12 cellular contexts compared by ENCODE assay signal in the genomic region with DNA sequence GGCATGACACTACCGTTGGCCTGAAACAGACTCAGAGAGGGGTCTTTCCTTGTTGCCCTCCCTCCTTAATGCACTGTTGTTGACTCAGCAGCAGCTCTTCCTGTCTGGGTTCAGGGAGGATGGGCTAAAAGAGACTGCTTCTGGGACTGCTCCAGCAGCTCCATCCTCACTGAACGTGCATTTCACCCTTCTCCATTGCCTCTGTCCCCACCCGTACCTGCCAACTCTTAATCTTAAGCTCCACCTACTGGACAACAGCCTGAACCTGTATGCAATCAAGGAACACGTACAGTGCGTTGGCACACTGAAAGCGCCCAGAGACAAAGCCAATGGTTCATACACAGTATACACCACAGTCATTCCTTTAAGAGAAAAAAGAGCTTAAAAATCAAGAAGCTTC.
DNase-seq lines count a peak whose midpoint lies in the region; ATAC-seq and TF ChIP-seq lines count a peak whose summit lies in the region.
"Had no signal": no experiment of that assay in that cellular context is flagged by ENCODE, and none has a peak within 500 bp of the region (broad histone marks: within the 10 kb centered on the region; RNA-seq: fewer than 3 reads in every experiment).

No MANE protein-coding gene starts in this region.

- POLR2A ChIA-PET in WTC11 (lab: Charles Lee), result no interaction called here

- DNase-seq in DMS53 (lab: John Stamatoyannopoulos, UW) (peak; percentile 59), DMS53 treated with DMSO at 0.1 percent for 48 hours (lab: John Stamatoyannopoulos, UW; ENCODE audit: unreplicated experiment) (no peak), NCI-H187 treated with DMSO at 0.1 percent for 48 hours (lab: John Stamatoyannopoulos, UW) (peak; percentile 2), WTC11 (ENCODE audit: low spot score) (no peak), anterior cingulate cortex (lab: John Stamatoyannopoulos, UW) (no peak), AML-193 (lab: John Stamatoyannopoulos, UW) (no peak)
- DNase-seq: stimulated activated naive CD8-positive, alpha-beta T cell treated with anti-CD3 and anti-CD28 coated beads, Interleukin-15, Interleukin-2, amounts not matched to agents 100 U/mL and 50 U/mL, for 24 hours; T-helper 2 cell had no signal

- no peak overlapping the region for H3K27ac ChIP-seq in neural cell (ENCODE audit: low read length)
- H3K27ac ChIP-seq: cardiac muscle cell, KMS-11 had no signal

- peaks cover 19% of the 10 kb centered on the region for H3K4me1 Mint-ChIP-seq in WTC11

- H3K4me3 ChIP-seq in neural cell (ENCODE audit: low read length), result no peak overlapping the region
- H3K4me3 ChIP-seq: cardiac muscle cell had no signal

- CTCF ChIA-PET in WTC11 (lab: Charles Lee), result interaction anchor here (0.6 to 3.4 kb wide), 23 partner anchors 9 to 559 kb away, joined by 3 to 28 read pairs (median 4); no protein-coding TSS in a partner anchor

- no peak overlapping the region for H3K4me3 Mint-ChIP-seq in WTC11

- H3K9me3 Mint-ChIP-seq in WTC11, result peaks cover 20% of the 10 kb centered on the region

- no peak for TF ChIP-seq CTCF in WTC11 (IDR thresholded peaks at IDR 0.05)
- TF ChIP-seq CTCF in neural cell (IDR thresholded peaks at IDR 0.05; ENCODE audit: poor library complexity, severe bottlenecking), result peak; percentile 69

- H3K36me3 Mint-ChIP-seq in WTC11, result no peaks in the 10 kb centered on the region; the same call in 1 of the 2 replicates

- TF ChIP-seq EP300 in neural cell (conservative IDR thresholded peaks at IDR 0.05; ENCODE audit: poor library complexity, severe bottlenecking), result no peak

- H3K36me3 ChIP-seq in neural cell (ENCODE audit: insufficient read depth, low read length), result no peaks in the 10 kb centered on the region
- H3K36me3 ChIP-seq: cardiac muscle cell had no signal

- H3K4me2 ChIP-seq in neural cell (ENCODE audit: low read length), result no peak overlapping the region
- H3K4me2 ChIP-seq: KMS-11 had no signal

- H3K27me3 Mint-ChIP-seq in WTC11 (ENCODE audit: low read depth), result no peaks in the 10 kb centered on the region; the same call in 1 of the 2 replicates

- no peak overlapping the region; the same call in 1 of the 2 replicates for H3K27ac Mint-ChIP-seq in WTC11

- ATAC-seq in WTC11, result peak; percentile 90
- no peak for ATAC-seq in GM21786 (IDR thresholded peaks at IDR 0.05; ENCODE audit: unreplicated experiment)
- ATAC-seq: stimulated activated naive CD8-positive, alpha-beta T cell treated with anti-CD3 and anti-CD28 coated beads, Interleukin-15, Interleukin-2, amounts not matched to agents 100 U/mL and 50 U/mL, for 24 hours had no signal

- no peaks in the 10 kb centered on the region for H3K79me2 ChIP-seq in neural cell (replicated peaks; ENCODE audit: insufficient read depth, low read length)

- no peak overlapping the region for H3K9ac ChIP-seq in neural cell (ENCODE audit: low read length)
- H3K9ac ChIP-seq: KMS-11 had no signal

- TF ChIP-seq RAD21 in neural cell (conservative IDR thresholded peaks at IDR 0.05), result peak; percentile 77

- H3K27me3 ChIP-seq in neural cell (ENCODE audit: insufficient read depth, low read depth, low read length), result no peaks in the 10 kb centered on the region
- H3K27me3 ChIP-seq: cardiac muscle cell had no signal

- no peaks in the 10 kb centered on the region for H4K20me1 ChIP-seq in neural cell (ENCODE audit: insufficient read depth)

- no peak overlapping the region for H2AFZ ChIP-seq in neural cell (ENCODE audit: low read depth, low read length)

- no peaks in the 10 kb centered on the region for H3F3A ChIP-seq in neural cell (ENCODE audit: insufficient read depth, low read length, poor library complexity, severe bottlenecking)

- no peaks in the 10 kb centered on the region for H3K9me3 ChIP-seq in neural cell (ENCODE audit: low read length)

- H3K9me2 ChIP-seq in neural cell (ENCODE audit: insufficient read depth, low read length), result no peaks in the 10 kb centered on the region

TF ChIP-seq in WTC11, 78 proteins besides CTCF, POLR2A, EP300 and RAD21 (continues in another document):
- TF ChIP-seq TP53 (CRISPR knock-in tag; IDR thresholded peaks at IDR 0.05) (no peak), ZNF671 (CRISPR knock-in tag; IDR thresholded peaks at IDR 0.05) (no peak)
- TF ChIP-seq, protein P1, sequence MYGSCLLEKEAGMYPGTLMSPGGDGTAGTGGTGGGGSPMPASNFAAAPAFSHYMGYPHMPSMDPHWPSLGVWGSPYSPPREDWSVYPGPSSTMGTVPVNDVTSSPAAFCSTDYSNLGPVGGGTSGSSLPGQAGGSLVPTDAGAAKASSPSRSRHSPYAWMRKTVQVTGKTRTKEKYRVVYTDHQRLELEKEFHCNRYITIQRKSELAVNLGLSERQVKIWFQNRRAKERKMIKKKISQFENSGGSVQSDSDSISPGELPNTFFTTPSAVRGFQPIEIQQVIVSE (CRISPR knock-in tag; IDR thresholded peaks at IDR 0.05; ENCODE audit: borderline replicate concordance), result no peak
- TF ChIP-seq, protein P2, sequence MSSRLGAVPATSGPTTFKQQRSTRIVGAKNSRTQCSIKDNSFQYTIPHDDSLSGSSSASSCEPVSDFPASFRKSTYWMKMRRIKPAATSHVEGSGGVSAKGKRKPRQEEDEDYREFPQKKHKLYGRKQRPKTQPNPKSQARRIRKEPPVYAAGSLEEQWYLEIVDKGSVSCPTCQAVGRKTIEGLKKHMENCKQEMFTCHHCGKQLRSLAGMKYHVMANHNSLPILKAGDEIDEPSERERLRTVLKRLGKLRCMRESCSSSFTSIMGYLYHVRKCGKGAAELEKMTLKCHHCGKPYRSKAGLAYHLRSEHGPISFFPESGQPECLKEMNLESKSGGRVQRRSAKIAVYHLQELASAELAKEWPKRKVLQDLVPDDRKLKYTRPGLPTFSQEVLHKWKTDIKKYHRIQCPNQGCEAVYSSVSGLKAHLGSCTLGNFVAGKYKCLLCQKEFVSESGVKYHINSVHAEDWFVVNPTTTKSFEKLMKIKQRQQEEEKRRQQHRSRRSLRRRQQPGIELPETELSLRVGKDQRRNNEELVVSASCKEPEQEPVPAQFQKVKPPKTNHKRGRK (CRISPR knock-in tag; IDR thresholded peaks at IDR 0.05; ENCODE audit: borderline replicate concordance), result no peak
- TF ChIP-seq, protein P3, sequence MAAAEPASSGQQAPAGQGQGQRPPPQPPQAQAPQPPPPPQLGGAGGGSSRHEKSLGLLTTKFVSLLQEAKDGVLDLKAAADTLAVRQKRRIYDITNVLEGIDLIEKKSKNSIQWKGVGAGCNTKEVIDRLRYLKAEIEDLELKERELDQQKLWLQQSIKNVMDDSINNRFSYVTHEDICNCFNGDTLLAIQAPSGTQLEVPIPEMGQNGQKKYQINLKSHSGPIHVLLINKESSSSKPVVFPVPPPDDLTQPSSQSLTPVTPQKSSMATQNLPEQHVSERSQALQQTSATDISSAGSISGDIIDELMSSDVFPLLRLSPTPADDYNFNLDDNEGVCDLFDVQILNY (CRISPR knock-in tag; IDR thresholded peaks at IDR 0.05), result no peak
- TF ChIP-seq, protein P4, sequence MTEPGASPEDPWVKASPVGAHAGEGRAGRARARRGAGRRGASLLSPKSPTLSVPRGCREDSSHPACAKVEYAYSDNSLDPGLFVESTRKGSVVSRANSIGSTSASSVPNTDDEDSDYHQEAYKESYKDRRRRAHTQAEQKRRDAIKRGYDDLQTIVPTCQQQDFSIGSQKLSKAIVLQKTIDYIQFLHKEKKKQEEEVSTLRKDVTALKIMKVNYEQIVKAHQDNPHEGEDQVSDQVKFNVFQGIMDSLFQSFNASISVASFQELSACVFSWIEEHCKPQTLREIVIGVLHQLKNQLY (CRISPR knock-in tag; IDR thresholded peaks at IDR 0.05), result no peak

TF ChIP-seq in neural cell, 6 proteins besides CTCF, POLR2A, EP300 and RAD21:
- TF ChIP-seq EZH2 (IDR thresholded peaks at IDR 0.05; ENCODE audit: borderline replicate concordance, insufficient read depth, low read length, poor library complexity, severe bottlenecking) (no peak), POLR2AphosphoS5 (IDR thresholded peaks at IDR 0.05) (no peak), SMC3 (conservative IDR thresholded peaks at IDR 0.05; ENCODE audit: poor library complexity) (peak; percentile 71), MXI1 (conservative IDR thresholded peaks at IDR 0.05; ENCODE audit: poor library complexity, severe bottlenecking) (no peak)
- TF ChIP-seq, protein P5, sequence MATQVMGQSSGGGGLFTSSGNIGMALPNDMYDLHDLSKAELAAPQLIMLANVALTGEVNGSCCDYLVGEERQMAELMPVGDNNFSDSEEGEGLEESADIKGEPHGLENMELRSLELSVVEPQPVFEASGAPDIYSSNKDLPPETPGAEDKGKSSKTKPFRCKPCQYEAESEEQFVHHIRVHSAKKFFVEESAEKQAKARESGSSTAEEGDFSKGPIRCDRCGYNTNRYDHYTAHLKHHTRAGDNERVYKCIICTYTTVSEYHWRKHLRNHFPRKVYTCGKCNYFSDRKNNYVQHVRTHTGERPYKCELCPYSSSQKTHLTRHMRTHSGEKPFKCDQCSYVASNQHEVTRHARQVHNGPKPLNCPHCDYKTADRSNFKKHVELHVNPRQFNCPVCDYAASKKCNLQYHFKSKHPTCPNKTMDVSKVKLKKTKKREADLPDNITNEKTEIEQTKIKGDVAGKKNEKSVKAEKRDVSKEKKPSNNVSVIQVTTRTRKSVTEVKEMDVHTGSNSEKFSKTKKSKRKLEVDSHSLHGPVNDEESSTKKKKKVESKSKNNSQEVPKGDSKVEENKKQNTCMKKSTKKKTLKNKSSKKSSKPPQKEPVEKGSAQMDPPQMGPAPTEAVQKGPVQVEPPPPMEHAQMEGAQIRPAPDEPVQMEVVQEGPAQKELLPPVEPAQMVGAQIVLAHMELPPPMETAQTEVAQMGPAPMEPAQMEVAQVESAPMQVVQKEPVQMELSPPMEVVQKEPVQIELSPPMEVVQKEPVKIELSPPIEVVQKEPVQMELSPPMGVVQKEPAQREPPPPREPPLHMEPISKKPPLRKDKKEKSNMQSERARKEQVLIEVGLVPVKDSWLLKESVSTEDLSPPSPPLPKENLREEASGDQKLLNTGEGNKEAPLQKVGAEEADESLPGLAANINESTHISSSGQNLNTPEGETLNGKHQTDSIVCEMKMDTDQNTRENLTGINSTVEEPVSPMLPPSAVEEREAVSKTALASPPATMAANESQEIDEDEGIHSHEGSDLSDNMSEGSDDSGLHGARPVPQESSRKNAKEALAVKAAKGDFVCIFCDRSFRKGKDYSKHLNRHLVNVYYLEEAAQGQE (IDR thresholded peaks at IDR 0.05; ENCODE audit: borderline replicate concordance), result no peak
TF ChIP-seq in neural cell: peak in this region for 1.

Comparison
In these comparisons a context has a peak if more than half of its experiments do, and no peak if none do; other contexts are left out.
1. DNase-seq: peak in DMS53 (single experiment) and NCI-H187 treated with DMSO at 0.1 percent for 48 hours (single experiment); none in DMS53 treated with DMSO at 0.1 percent for 48 hours (single experiment), WTC11 (single experiment), anterior cingulate cortex (0 of 58) and AML-193 (0 of 2).